In genomic region chr17:58210922-58211321, GRCh38 we compare ENCODE assay signal across 16 cellular contexts. TPM values are rescaled to one million over a fixed set of nuclear protein-coding genes. Genes with fewer than 3 reads are reported as not detected.
DNase-seq lines count a peak whose midpoint lies in the region; FAIRE-seq and TF ChIP-seq lines count a peak whose summit lies in the region.
"Had no signal": no experiment of that assay in that cellular context is flagged by ENCODE, and none has a peak within 500 bp of the region (broad histone marks: within the 10 kb centered on the region; RNA-seq: fewer than 3 reads in every experiment).

No MANE protein-coding gene starts in this region.

- H3K4me1 ChIP-seq in OCI-LY1 (ENCODE audit: insufficient read depth, low read length, severe bottlenecking) (no peaks in the 10 kb centered on the region), keratinocyte (ENCODE audit: control insufficient read depth, extremely low read depth, insufficient read depth, low read length) (no peaks in the 10 kb centered on the region)
- H3K4me1 ChIP-seq: testis had no signal

- H3K27me3 ChIP-seq in OCI-LY1 (ENCODE audit: insufficient read depth, low read length) (no peaks in the 10 kb centered on the region), keratinocyte (ENCODE audit: control insufficient read depth, extremely low read depth, insufficient read depth, low read length) (no peaks in the 10 kb centered on the region)
- H3K27me3 ChIP-seq: testis had no signal

- dilution Hi-C loops in keratinocyte (cut with MboI; ENCODE audit: extremely low pct_ligation_motif_present, low sequenced_read_pairs), result no loop called here

- H3K4me3 ChIP-seq in GM12875 (ENCODE audit: low read depth, low read length), result no peak overlapping the region
- H3K4me3 ChIP-seq in OCI-LY1 (ENCODE audit: low read depth, low read length, poor library complexity, severe bottlenecking), result no peak overlapping the region
- no peak overlapping the region for H3K4me3 ChIP-seq in keratinocyte (ENCODE audit: control insufficient read depth in 2 of 3, extremely low read depth in 1 of 3, insufficient read depth in 2 of 3, low read depth in 1 of 3, low read length in 3 of 3)
- H3K4me3 ChIP-seq: testis had no signal

- H3K4me2 ChIP-seq in OCI-LY1 (ENCODE audit: low read length), result no peak overlapping the region
- no peak overlapping the region for H3K4me2 ChIP-seq in keratinocyte (ENCODE audit: control insufficient read depth, extremely low read depth, insufficient read depth, low read depth, low read length)

- H3K27ac Mint-ChIP-seq in activated T-helper 2 cell treated with anti-CD3 and anti-CD28 coated beads, Interferon-gamma antibody, Interleukin-2, Interleukin-4, amounts not matched to agents 10 μg/mL and 5 μg/mL and 100 μg/mL, durations not matched to agents 14 hours and 24 hours and 36 hours, result no peak overlapping the region

- H3K9me1 ChIP-seq in keratinocyte (ENCODE audit: control insufficient read depth, extremely low read depth, insufficient read depth, low read length), result no peaks in the 10 kb centered on the region

- DNase-seq in keratinocyte (ENCODE audit: low read depth, low spot score) (no peak), RKO (ENCODE audit: low spot score) (no peak), EL (no peak)
- DNase-seq in activated T-helper 2 cell treated with anti-CD3 and anti-CD28 coated beads, Interferon-gamma antibody, Interleukin-2, Interleukin-4, amounts not matched to agents 10 μg/mL and 5 μg/mL and 100 μg/mL, durations not matched to agents 14 hours and 24 hours and 36 hours (ENCODE audit: low spot score), result no peak
- DNase-seq: activated CD4-positive, CD25-positive, alpha-beta regulatory T cell; activated naive CD4-positive, alpha-beta T cell treated with anti-CD3 and anti-CD28 coated beads, Interleukin-2, amount 50 U/mL, for 16 hours; effector memory CD4-positive, alpha-beta T cell; foreskin fibroblast; GOT3; NCI-H2107; SW 1271; testis had no signal

- no peaks in the 10 kb centered on the region for H3K9me3 Mint-ChIP-seq in activated T-helper 2 cell treated with anti-CD3 and anti-CD28 coated beads, Interferon-gamma antibody, Interleukin-2, Interleukin-4, amounts not matched to agents 10 μg/mL and 5 μg/mL and 100 μg/mL, durations not matched to agents 14 hours and 24 hours and 36 hours

- H3K9me3 ChIP-seq in OCI-LY1 (ENCODE audit: low read length) (no peaks in the 10 kb centered on the region), keratinocyte (ENCODE audit: control insufficient read depth, low read depth, low read length) (no peaks in the 10 kb centered on the region)
- H3K9me3 ChIP-seq: testis had no signal

- H2AFZ ChIP-seq in OCI-LY1 (ENCODE audit: low read length), result no peak overlapping the region
- H2AFZ ChIP-seq in keratinocyte (ENCODE audit: control insufficient read depth, low read length), result no peak overlapping the region

- no peaks in the 10 kb centered on the region for H3K27me3 Mint-ChIP-seq in activated T-helper 2 cell treated with anti-CD3 and anti-CD28 coated beads, Interferon-gamma antibody, Interleukin-2, Interleukin-4, amounts not matched to agents 10 μg/mL and 5 μg/mL and 100 μg/mL, durations not matched to agents 14 hours and 24 hours and 36 hours (ENCODE audit: low read depth)

- no peaks in the 10 kb centered on the region for H3K4me1 Mint-ChIP-seq in activated T-helper 2 cell treated with anti-CD3 and anti-CD28 coated beads, Interferon-gamma antibody, Interleukin-2, Interleukin-4, amounts not matched to agents 10 μg/mL and 5 μg/mL and 100 μg/mL, durations not matched to agents 14 hours and 24 hours and 36 hours (ENCODE audit: low read depth)

- H3K79me2 ChIP-seq in OCI-LY1 (ENCODE audit: insufficient read depth, low read length), result no peaks in the 10 kb centered on the region
- no peaks in the 10 kb centered on the region for H3K79me2 ChIP-seq in keratinocyte (ENCODE audit: control insufficient read depth, insufficient read depth, low read length)

- no peak overlapping the region for H3K27ac ChIP-seq in OCI-LY1 (ENCODE audit: low read depth, low read length, poor library complexity, severe bottlenecking)
- no peak overlapping the region for H3K27ac ChIP-seq in keratinocyte (ENCODE audit: control insufficient read depth, insufficient read depth, low read length)
- H3K27ac ChIP-seq: testis had no signal

- H4K20me1 ChIP-seq in OCI-LY1 (ENCODE audit: insufficient read depth, low read length) (no peaks in the 10 kb centered on the region), keratinocyte (ENCODE audit: control insufficient read depth, extremely low read depth, insufficient read depth, low read length) (no peaks in the 10 kb centered on the region)

- H3K36me3 ChIP-seq in OCI-LY1 (ENCODE audit: insufficient read depth, low read length), result 0 out of 2 replicates have a peak, but pooled peaks cover 3% of the 10 kb centered on the region
- H3K36me3 ChIP-seq in keratinocyte (ENCODE audit: control insufficient read depth in 2 of 2, extremely low read depth in 1 of 2, insufficient read depth in 2 of 2, low read length in 2 of 2), result peaks cover 13 to 21% of the 10 kb centered on the region in 2 experiments

- H3K9ac ChIP-seq in OCI-LY1 (ENCODE audit: low read length), result no peak overlapping the region
- no peak overlapping the region for H3K9ac ChIP-seq in keratinocyte (ENCODE audit: control insufficient read depth, extremely low read depth, insufficient read depth, low read length)

- TF ChIP-seq CTCF in GM12875 (IDR thresholded peaks at IDR 0.05; ENCODE audit: borderline replicate concordance, insufficient read depth, low read depth, low read length) (peak; percentile 39; the same call in 1 of the 2 replicates), OCI-LY1 (IDR thresholded peaks at IDR 0.05; ENCODE audit: low read length) (peak; percentile 51; the same call in 1 of the 2 replicates), keratinocyte (optimal IDR thresholded peaks at IDR 0.05 in 1 of 3, IDR thresholded peaks at IDR 0.05 in 1 of 3, conservative IDR thresholded peaks at IDR 0.05 in 1 of 3; ENCODE audit: extremely low read depth in 1 of 3, insufficient read depth in 2 of 3, low read length in 3 of 3) (peak; percentile 17 to 38 (median 28))

- no peaks in the 10 kb centered on the region for H3F3A ChIP-seq in OCI-LY1 (ENCODE audit: insufficient read depth, low read length)

- intact Hi-C loops in activated T-helper 2 cell treated with anti-CD3 and anti-CD28 coated beads, Interferon-gamma antibody, Interleukin-2, Interleukin-4, amounts not matched to agents 10 μg/mL and 5 μg/mL and 100 μg/mL, durations not matched to agents 14 hours and 24 hours and 36 hours (cut with micrococcal nuclease), result no loop called here

- H3K36me3 Mint-ChIP-seq in activated T-helper 2 cell treated with anti-CD3 and anti-CD28 coated beads, Interferon-gamma antibody, Interleukin-2, Interleukin-4, amounts not matched to agents 10 μg/mL and 5 μg/mL and 100 μg/mL, durations not matched to agents 14 hours and 24 hours and 36 hours (ENCODE audit: low read depth), result peaks cover 15% of the 10 kb centered on the region

- no peak for FAIRE-seq in keratinocyte (lab: Jason Lieb, UNC)

- H3K9me2 ChIP-seq in OCI-LY1 (ENCODE audit: low read depth, low read length), result no peaks in the 10 kb centered on the region

- H3K4me3 Mint-ChIP-seq in activated T-helper 2 cell treated with anti-CD3 and anti-CD28 coated beads, Interferon-gamma antibody, Interleukin-2, Interleukin-4, amounts not matched to agents 10 μg/mL and 5 μg/mL and 100 μg/mL, durations not matched to agents 14 hours and 24 hours and 36 hours (ENCODE audit: low read depth), result no peak overlapping the region

RNA-seq across cellular contexts. Expression of gene MKS1, which starts 8.1 kb away (rescaled TPM):
- polyA plus RNA-seq in keratinocyte, result 11.2 to 12.2 TPM (median 12.0 TPM) in 3 replicates
- 6.6 TPM for polyA plus RNA-seq in keratinocyte (2011; ENCODE audit: low read depth)
- polyA plus RNA-seq in keratinocyte (2011; cell fraction: cytosol; rRNA removed), result 8.4 and 8.9 TPM in 2 replicates
- 23.4 and 26.9 TPM in 2 replicates for polyA plus RNA-seq in keratinocyte (2011; cell fraction: nucleus; rRNA removed)
- 10.3 and 10.7 TPM in 2 replicates for polyA plus RNA-seq in keratinocyte (2012; ENCODE audit: low replicate concordance)
- 10.6 to 26.7 TPM (median 14.0 TPM) in 3 replicates for polyA minus RNA-seq in keratinocyte
- 14.6 TPM for polyA minus RNA-seq in keratinocyte (2011; cell fraction: cytosol; rRNA and poly(A)+ RNA removed)
- polyA minus RNA-seq in keratinocyte (2011; cell fraction: nucleus; rRNA and poly(A)+ RNA removed), result 9.6 and 10.2 TPM in 2 replicates
- 18.8 and 20.5 TPM in 2 replicates for total RNA-seq in activated T-helper 2 cell treated with anti-CD3 and anti-CD28 coated beads, Interferon-gamma antibody, Interleukin-2, Interleukin-4, amounts not matched to agents 10 μg/mL and 5 μg/mL and 100 μg/mL, durations not matched to agents 14 hours and 24 hours and 36 hours

RNA-seq across cellular contexts. Expression of gene EPX, which starts 18.4 kb away (rescaled TPM):
- not detected in 3 replicates for polyA plus RNA-seq in keratinocyte
- not detected for polyA plus RNA-seq in keratinocyte (2011; ENCODE audit: low read depth)
- polyA plus RNA-seq in keratinocyte (2011; cell fraction: cytosol; rRNA removed), result not detected in 2 replicates
- not detected in 2 replicates for polyA plus RNA-seq in keratinocyte (2011; cell fraction: nucleus; rRNA removed)
- 0.07 TPM in 1 of 2 replicates, not detected in the other for polyA plus RNA-seq in keratinocyte (2012; ENCODE audit: low replicate concordance)
- not detected in 3 replicates for polyA minus RNA-seq in keratinocyte
- not detected for polyA minus RNA-seq in keratinocyte (2011; cell fraction: cytosol; rRNA and poly(A)+ RNA removed)
- not detected in 2 replicates for polyA minus RNA-seq in keratinocyte (2011; cell fraction: nucleus; rRNA and poly(A)+ RNA removed)
- not detected in 2 replicates for total RNA-seq in activated T-helper 2 cell treated with anti-CD3 and anti-CD28 coated beads, Interferon-gamma antibody, Interleukin-2, Interleukin-4, amounts not matched to agents 10 μg/mL and 5 μg/mL and 100 μg/mL, durations not matched to agents 14 hours and 24 hours and 36 hours
- total RNA-seq: bronchial epithelial cell, posterior vena cava, testis had no signal

RNA-seq across cellular contexts. Expression of gene LPO, which starts 27.5 kb away (rescaled TPM):
- not detected in 3 replicates for polyA plus RNA-seq in keratinocyte
- polyA plus RNA-seq in keratinocyte (2011; ENCODE audit: low read depth), result not detected
- not detected in 2 replicates for polyA plus RNA-seq in keratinocyte (2011; cell fraction: cytosol; rRNA removed)
- polyA plus RNA-seq in keratinocyte (2011; cell fraction: nucleus; rRNA removed), result not detected in 2 replicates
- polyA plus RNA-seq in keratinocyte (2012; ENCODE audit: low replicate concordance), result not detected in 2 replicates
- not detected in 3 replicates for polyA minus RNA-seq in keratinocyte
- not detected for polyA minus RNA-seq in keratinocyte (2011; cell fraction: cytosol; rRNA and poly(A)+ RNA removed)
- not detected in 2 replicates for polyA minus RNA-seq in keratinocyte (2011; cell fraction: nucleus; rRNA and poly(A)+ RNA removed)
- total RNA-seq in activated T-helper 2 cell treated with anti-CD3 and anti-CD28 coated beads, Interferon-gamma antibody, Interleukin-2, Interleukin-4, amounts not matched to agents 10 μg/mL and 5 μg/mL and 100 μg/mL, durations not matched to agents 14 hours and 24 hours and 36 hours, result not detected in 2 replicates
- total RNA-seq: bronchial epithelial cell, posterior vena cava had no signal

RNA-seq across cellular contexts. Expression of gene OR4D2, which starts 44.1 kb away (rescaled TPM):
- not detected in 3 replicates for polyA plus RNA-seq in keratinocyte
- not detected for polyA plus RNA-seq in keratinocyte (2011; ENCODE audit: low read depth)
- polyA plus RNA-seq in keratinocyte (2011; cell fraction: cytosol; rRNA removed), result not detected in 2 replicates
- not detected in 2 replicates for polyA plus RNA-seq in keratinocyte (2011; cell fraction: nucleus; rRNA removed)
- not detected in 2 replicates for polyA plus RNA-seq in keratinocyte (2012; ENCODE audit: low replicate concordance)
- polyA minus RNA-seq in keratinocyte, result not detected in 3 replicates
- polyA minus RNA-seq in keratinocyte (2011; cell fraction: cytosol; rRNA and poly(A)+ RNA removed), result not detected
- not detected in 2 replicates for polyA minus RNA-seq in keratinocyte (2011; cell fraction: nucleus; rRNA and poly(A)+ RNA removed)
- not detected in 2 replicates for total RNA-seq in activated T-helper 2 cell treated with anti-CD3 and anti-CD28 coated beads, Interferon-gamma antibody, Interleukin-2, Interleukin-4, amounts not matched to agents 10 μg/mL and 5 μg/mL and 100 μg/mL, durations not matched to agents 14 hours and 24 hours and 36 hours
- total RNA-seq: bronchial epithelial cell, posterior vena cava, testis had no signal
